8 cellular contexts compared by ENCODE assay signal in genomic region chr5:14440598-14441401, GRCh38.
DNase-seq lines count a peak whose midpoint lies in the region; ATAC-seq and TF ChIP-seq lines count a peak whose summit lies in the region.

No MANE protein-coding gene starts in this region.

- no peak overlapping the region for H3K4me3 Mint-ChIP-seq in activated CD8-positive, alpha-beta memory T cell treated with anti-CD3 and anti-CD28 coated beads, Interleukin-2, amount 10 ng/mL, durations not matched to agents 7 days and 5 days
- no peak overlapping the region for H3K4me3 Mint-ChIP-seq in effector memory CD8-positive, alpha-beta T cell
- H3K4me3 Mint-ChIP-seq in activated naive CD4-positive, alpha-beta T cell treated with anti-CD3 and anti-CD28 coated beads for 36 hours: no peak overlapping the region

- peak in 1 of 2 donors; percentile 15 for TF ChIP-seq POLR2A in suprapubic skin (IDR thresholded peaks at IDR 0.05)

- intact Hi-C loops in dorsolateral prefrontal cortex (cut with DNase I): loop anchor here in 1 of 2 donors (1.0 kb wide), 1 partner anchor 10 kb away; no protein-coding TSS in a partner anchor
- intact Hi-C loops in activated naive CD4-positive, alpha-beta T cell treated with anti-CD3 and anti-CD28 coated beads for 36 hours (cut with micrococcal nuclease): no loop called here

- no peak for TF ChIP-seq CTCF in dorsolateral prefrontal cortex (IDR thresholded peaks at IDR 0.05 in 54 of 56, conservative IDR thresholded peaks at IDR 0.05 in 2 of 56; ENCODE audit: low read depth in 1 of 56, partially characterized antibody in 56 of 56)
- no peak for TF ChIP-seq CTCF in suprapubic skin (IDR thresholded peaks at IDR 0.05)

- no peak for ATAC-seq in HG03432 (IDR thresholded peaks at IDR 0.05; ENCODE audit: unreplicated experiment)
- no peak for ATAC-seq in activated CD8-positive, alpha-beta memory T cell treated with anti-CD3 and anti-CD28 coated beads, Interleukin-2, amount 10 ng/mL, durations not matched to agents 7 days and 5 days
- no peak for ATAC-seq in effector memory CD8-positive, alpha-beta T cell (replicated peaks)

- H3K27ac Mint-ChIP-seq in activated CD8-positive, alpha-beta memory T cell treated with anti-CD3 and anti-CD28 coated beads, Interleukin-2, amount 10 ng/mL, durations not matched to agents 7 days and 5 days: no peak overlapping the region
- H3K27ac Mint-ChIP-seq in effector memory CD8-positive, alpha-beta T cell: no peak overlapping the region
- H3K27ac Mint-ChIP-seq in activated naive CD4-positive, alpha-beta T cell treated with anti-CD3 and anti-CD28 coated beads for 36 hours: no peak overlapping the region

- DNase-seq in NCI-H1694 (lab: John Stamatoyannopoulos, UW) (peak; percentile 58), dorsolateral prefrontal cortex (peak; percentile 51 to 82 (median 70)), medulla oblongata (ENCODE audit: extremely low spot score) (peak; percentile 69), suprapubic skin (ENCODE audit: low spot score in 2 of 2) (no peak)
- DNase-seq in activated CD8-positive, alpha-beta memory T cell treated with anti-CD3 and anti-CD28 coated beads, Interleukin-2, amount 10 ng/mL, durations not matched to agents 7 days and 5 days: no peak
- no peak for DNase-seq in effector memory CD8-positive, alpha-beta T cell
- DNase-seq in activated naive CD4-positive, alpha-beta T cell treated with anti-CD3 and anti-CD28 coated beads for 36 hours: no peak

- no peaks in the 10 kb centered on the region for H3K9me3 ChIP-seq in suprapubic skin

- peaks cover 23% of the 10 kb centered on the region for H3K27me3 Mint-ChIP-seq in activated CD8-positive, alpha-beta memory T cell treated with anti-CD3 and anti-CD28 coated beads, Interleukin-2, amount 10 ng/mL, durations not matched to agents 7 days and 5 days
- H3K27me3 Mint-ChIP-seq in effector memory CD8-positive, alpha-beta T cell: peaks cover 6 to 31% of the 10 kb centered on the region in 2 donors
- H3K27me3 Mint-ChIP-seq in activated naive CD4-positive, alpha-beta T cell treated with anti-CD3 and anti-CD28 coated beads for 36 hours (ENCODE audit: low read depth): no peaks in the 10 kb centered on the region

- peaks cover 28% of the 10 kb centered on the region for H3K4me1 Mint-ChIP-seq in activated CD8-positive, alpha-beta memory T cell treated with anti-CD3 and anti-CD28 coated beads, Interleukin-2, amount 10 ng/mL, durations not matched to agents 7 days and 5 days
- peaks cover 0 to 4% of the 10 kb centered on the region in 2 donors for H3K4me1 Mint-ChIP-seq in effector memory CD8-positive, alpha-beta T cell (ENCODE audit: low read depth in 2 of 2)
- peaks cover 30% of the 10 kb centered on the region for H3K4me1 Mint-ChIP-seq in activated naive CD4-positive, alpha-beta T cell treated with anti-CD3 and anti-CD28 coated beads for 36 hours (ENCODE audit: low read depth)

- H3K36me3 ChIP-seq in suprapubic skin: peaks cover 7% of the 10 kb centered on the region

- peaks cover 4% of the 10 kb centered on the region for H3K36me3 Mint-ChIP-seq in activated CD8-positive, alpha-beta memory T cell treated with anti-CD3 and anti-CD28 coated beads, Interleukin-2, amount 10 ng/mL, durations not matched to agents 7 days and 5 days
- H3K36me3 Mint-ChIP-seq in effector memory CD8-positive, alpha-beta T cell (ENCODE audit: insufficient read depth): no peaks in the 10 kb centered on the region
- peaks cover 1% of the 10 kb centered on the region for H3K36me3 Mint-ChIP-seq in activated naive CD4-positive, alpha-beta T cell treated with anti-CD3 and anti-CD28 coated beads for 36 hours (ENCODE audit: low read depth)

- no peaks in the 10 kb centered on the region for H3K9me3 Mint-ChIP-seq in activated CD8-positive, alpha-beta memory T cell treated with anti-CD3 and anti-CD28 coated beads, Interleukin-2, amount 10 ng/mL, durations not matched to agents 7 days and 5 days (ENCODE audit: low read depth)
- H3K9me3 Mint-ChIP-seq in effector memory CD8-positive, alpha-beta T cell: no peaks in the 10 kb centered on the region
- no peaks in the 10 kb centered on the region for H3K9me3 Mint-ChIP-seq in activated naive CD4-positive, alpha-beta T cell treated with anti-CD3 and anti-CD28 coated beads for 36 hours

- H3K27me3 ChIP-seq in dorsolateral prefrontal cortex (no peaks in the 10 kb centered on the region), suprapubic skin (no peaks in the 10 kb centered on the region)

- TF ChIP-seq EP300 in suprapubic skin (IDR thresholded peaks at IDR 0.05): no peak

- H3K27ac ChIP-seq in dorsolateral prefrontal cortex (peak overlapping the region in 48 of 59 donors; percentile 7 to 87 (median 64)), suprapubic skin (peak overlapping the region; percentile 64)

- WGBS in suprapubic skin: 54% methylated on average over 34 of the region's 40 CpGs

- H3K4me3 ChIP-seq in dorsolateral prefrontal cortex (peak overlapping the region; percentile 25 to 76 (median 60)), suprapubic skin (peak overlapping the region; percentile 50)

- peaks cover 19% of the 10 kb centered on the region for H3K4me1 ChIP-seq in suprapubic skin

- CTCF ChIA-PET in activated CD8-positive, alpha-beta memory T cell treated with anti-CD3 and anti-CD28 coated beads, Interleukin-2, amount 10 ng/mL, durations not matched to agents 7 days and 5 days (lab: Charles Lee): no interaction called here
- CTCF ChIA-PET in activated naive CD4-positive, alpha-beta T cell treated with anti-CD3 and anti-CD28 coated beads for 36 hours (lab: Charles Lee): no interaction called here

Comparison
In these comparisons a context has a peak if more than half of its experiments do, and no peak if none do; other contexts are left out.
1. DNase-seq: peak in NCI-H1694 (single experiment), dorsolateral prefrontal cortex (10 of 10) and medulla oblongata (single experiment); none in suprapubic skin (0 of 2), activated CD8-positive, alpha-beta memory T cell treated with anti-CD3 and anti-CD28 coated beads, Interleukin-2, amount 10 ng/mL, durations not matched to agents 7 days and 5 days (single experiment), effector memory CD8-positive, alpha-beta T cell (0 of 3) and activated naive CD4-positive, alpha-beta T cell treated with anti-CD3 and anti-CD28 coated beads for 36 hours (single experiment).